ENCODE assay signal across 8 cellular contexts in the genomic region with DNA sequence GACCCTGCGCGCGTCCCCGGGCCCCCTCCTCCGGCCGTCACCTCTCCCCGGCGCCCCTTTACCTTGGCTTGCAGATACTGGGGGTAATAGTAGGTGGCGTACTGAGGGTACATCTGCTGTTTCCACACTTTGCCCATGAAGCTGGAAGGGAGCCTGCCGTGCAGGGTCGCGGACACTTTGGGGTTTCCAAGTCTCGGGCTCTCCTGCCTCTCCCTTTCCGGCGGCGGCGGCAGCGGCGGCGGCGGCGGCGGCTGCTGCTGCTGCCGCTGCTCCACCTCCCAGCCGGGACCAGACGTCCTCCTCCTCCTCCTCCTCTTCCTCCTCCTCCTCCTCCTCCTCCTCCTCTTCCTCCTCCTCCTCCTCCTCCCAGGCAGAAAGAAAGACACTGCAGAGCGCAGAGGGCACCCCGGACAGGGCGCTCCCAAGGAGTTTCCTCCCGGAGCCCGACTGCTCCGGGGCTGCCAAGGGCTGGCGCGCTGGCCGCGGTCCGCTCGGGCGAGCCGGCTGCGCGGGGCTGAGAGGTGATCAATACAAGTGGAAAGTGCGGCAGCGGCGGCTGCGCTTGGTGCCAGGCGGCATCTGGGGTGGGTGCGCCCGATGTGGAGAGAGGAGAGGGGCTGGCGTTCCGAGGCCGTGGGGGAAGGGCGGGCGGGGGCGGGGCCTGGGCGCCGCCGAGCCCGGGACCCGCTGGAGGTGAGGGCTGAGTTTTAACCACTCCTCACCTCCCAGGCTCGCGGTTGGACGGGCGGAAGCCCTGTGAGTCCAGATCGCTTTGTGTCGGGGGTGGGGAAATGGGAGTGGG. TPM values are rescaled to one million over a fixed set of nuclear protein-coding genes. Genes with fewer than 3 reads are reported as not detected.
A peak's percentile ranks its signal among the peaks of the same experiment; 100 is the strongest.
DNase-seq lines count a peak whose midpoint lies in the region; ATAC-seq and TF ChIP-seq lines count a peak whose summit lies in the region.

Gene RBMS1 (minus strand): TSS at position 581 of the 802 bp plus-strand sequence. CDS start 444 bp downstream, at position 137.

- H3K27me3 ChIP-seq in AG04450 (ENCODE audit: control insufficient read depth, insufficient read depth, low read length): no peaks in the 10 kb centered on the region

- peak; percentile 64 for ATAC-seq in mucosa of descending colon
- no peak for ATAC-seq in GM19035 (IDR thresholded peaks at IDR 0.05; ENCODE audit: unreplicated experiment)

- POLR2A ChIA-PET in AG04450 (lab: Yijun Ruan, JAX): interaction anchor here (1.0 to 1.9 kb wide), 3 partner anchors 21 to 170 kb away, joined by 5 to 10 read pairs (median 6); no protein-coding TSS in a partner anchor

- CTCF ChIA-PET in AG04450 (lab: Charles Lee): interaction anchor here (1.0 kb wide), 1 partner anchor 477 kb away, joined by 4 read pairs; no protein-coding TSS in a partner anchor

- H3K36me3 ChIP-seq in mucosa of descending colon (ENCODE audit: low read depth): no peaks in the 10 kb centered on the region

- TF ChIP-seq CTCF in AG04450 (IDR thresholded peaks at IDR 0.05; ENCODE audit: low read depth, low read length) (no peak), epithelial cell of esophagus (IDR thresholded peaks at IDR 0.05; ENCODE audit: insufficient read depth, low read depth, low read length, missing control alignments) (no peak), mucosa of descending colon (IDR thresholded peaks at IDR 0.05) (no peak)

- H3K9me3 ChIP-seq in AG04450 (ENCODE audit: control insufficient read depth, insufficient read depth, low read length) (no peaks in the 10 kb centered on the region), mucosa of descending colon (no peaks in the 10 kb centered on the region)

- H3K4me3 ChIP-seq in AG04450 (ENCODE audit: low read depth, low read length) (peak within 1 kb of the TSS; percentile 83), epithelial cell of esophagus (ENCODE audit: low read length) (peak within 1 kb of the TSS; percentile 74), mucosa of descending colon (peak within 1 kb of the TSS; percentile 56)

- peaks cover 6% of the 10 kb centered on the region for H3K4me1 ChIP-seq in mucosa of descending colon (ENCODE audit: low read depth)

- peak within 1 kb of the TSS; percentile 82 for H3K27ac ChIP-seq in AG04450 (ENCODE audit: low read depth, low read length)

- DNase-seq in AG04450 (ENCODE audit: low read depth, low spot score): no peak
- peak; percentile 47 for DNase-seq in H4 (ENCODE audit: low spot score)
- peak; percentile 91 for DNase-seq in NCI-H748 (lab: John Stamatoyannopoulos, UW; ENCODE audit: unreplicated experiment)
- peak; percentile 78 for DNase-seq in activated CD8-positive, alpha-beta memory T cell treated with anti-CD3 and anti-CD28 coated beads, Interleukin-2, amount 50 U/mL, for 48 hours
- DNase-seq in epithelial cell of esophagus (ENCODE audit: low read depth): peak; percentile 53
- peak; percentile 31 to 66 (median 63) for DNase-seq in mucosa of descending colon
- DNase-seq in stimulated activated CD8-positive, alpha-beta memory T cell treated with anti-CD3 and anti-CD28 coated beads, Interleukin-7, amount 100 ng/mL, for 24 hours (ENCODE audit: low read depth): peak; percentile 13

- intact Hi-C loops in mucosa of descending colon (cut with DNase I, micrococcal nuclease): loop anchor here in 1 of 2 donors (10.0 kb wide), 1 partner anchor 161 kb away; no protein-coding TSS in a partner anchor

RNA-seq across cellular contexts. Expression of gene RBMS1, which starts in this region (rescaled TPM):
- polyA plus RNA-seq in AG04450 (2011; rRNA removed): 89.4 and 107 TPM in 2 replicates
- 107 and 118 TPM in 2 replicates for polyA minus RNA-seq in AG04450 (2011; rRNA and poly(A)+ RNA removed)
- total RNA-seq in H4 (2014; rRNA removed; shearing (Covaris generic)): 39.0 and 42.2 TPM in 2 replicates
- total RNA-seq in mucosa of descending colon: 10 to 100 TPM in 2 of 3 donors, 1 to 10 TPM in 1; 9.7 to 58.3 (median 21.6) TPM
